10 cellular contexts compared by ENCODE assay signal in genomic region chr12:114812858-114813761, GRCh38.
A peak's percentile ranks its signal among the peaks of the same experiment; 100 is the strongest.
DNase-seq lines count a peak whose midpoint lies in the region; ATAC-seq, FAIRE-seq and TF ChIP-seq lines count a peak whose summit lies in the region.
"Had no signal": no experiment of that assay in that cellular context is flagged by ENCODE, and none has a peak within 500 bp of the region (broad histone marks: within the 10 kb centered on the region; RNA-seq: fewer than 3 reads in every experiment).

No MANE protein-coding gene starts in this region.

- POLR2A ChIA-PET in H1 (lab: Charles Lee; ENCODE audit: partially characterized antibody) = interaction anchor here (1.6 kb wide), 1 partner anchor 10 kb away, joined by 4 read pairs; no protein-coding TSS in a partner anchor

- H3K18ac ChIP-seq in H1 (ENCODE audit: extremely low read depth, low read length) = no peak overlapping the region

- no peak overlapping the region for H2BK15ac ChIP-seq in H1 (ENCODE audit: low read length)

- no peak overlapping the region for H4K8ac ChIP-seq in H1 (ENCODE audit: extremely low read depth, insufficient read depth, low read length)

- peak overlapping the region in 1 of 4 experiments; percentile 10; a peak in 1 of 8 replicates for H3K4me3 ChIP-seq in H1 (ENCODE audit: extremely low read depth in 1 of 4, insufficient read depth in 2 of 4, low read depth in 3 of 4, low read length in 4 of 4)
- H3K4me3 ChIP-seq in osteoblast (ENCODE audit: insufficient read depth, low read length) = peak overlapping the region; percentile 50

- H3K4ac ChIP-seq in H1 (replicated peaks; ENCODE audit: insufficient read length, low read depth, low read length) = no peak overlapping the region

- H3K27me3 ChIP-seq in H1 (replicated peaks in 1 of 4; ENCODE audit: control insufficient read depth in 3 of 4, extremely low read depth in 1 of 4, insufficient read depth in 3 of 4, low read length in 3 of 4) = no peaks in the 10 kb centered on the region
- no peaks in the 10 kb centered on the region for H3K27me3 ChIP-seq in osteoblast (ENCODE audit: insufficient read depth, low read length)

- ATAC-seq in HG03108 (IDR thresholded peaks at IDR 0.05; ENCODE audit: unreplicated experiment) (no peak), GM21360 (IDR thresholded peaks at IDR 0.05; ENCODE audit: unreplicated experiment) (no peak), HG03196 (IDR thresholded peaks at IDR 0.05; ENCODE audit: unreplicated experiment) (no peak)

- no peak overlapping the region for H2AK5ac ChIP-seq in H1 (ENCODE audit: low read depth, low read length)

- H3K27ac ChIP-seq in H1 (ENCODE audit: low read depth, low read length) (no peak overlapping the region), osteoblast (ENCODE audit: low read depth, low read length) (no peak overlapping the region)

- TF ChIP-seq EP300 in H1 (IDR thresholded peaks at IDR 0.05; ENCODE audit: borderline replicate concordance in 1 of 2, low read depth in 2 of 2, low read length in 2 of 2) = no peak

- no peaks in the 10 kb centered on the region for H3K79me1 ChIP-seq in H1 (ENCODE audit: low read depth, low read length)

- no peak overlapping the region for H2BK20ac ChIP-seq in H1 (ENCODE audit: low read length)

- H3K23me2 ChIP-seq in H1 (ENCODE audit: low read depth, low read length) = no peaks in the 10 kb centered on the region

- H2BK5ac ChIP-seq in H1 (ENCODE audit: low read depth, low read length) = no peak overlapping the region

- no peak overlapping the region for H3K56ac ChIP-seq in H1 (replicated peaks; ENCODE audit: insufficient read length, low read depth, low read length)

- H3K79me2 ChIP-seq in H1 (ENCODE audit: control insufficient read depth in 1 of 2, insufficient read depth in 2 of 2, low read length in 2 of 2) = no peaks in the 10 kb centered on the region
- H3K79me2 ChIP-seq in osteoblast (ENCODE audit: insufficient read depth, low read length) = no peaks in the 10 kb centered on the region

- H3K4me2 ChIP-seq in H1 (ENCODE audit: insufficient read depth in 1 of 2, low read depth in 2 of 2, low read length in 2 of 2) (peak overlapping the region; percentile 15 to 26; a peak in 3 of 4 replicates), osteoblast (ENCODE audit: insufficient read depth, low read length) (peak overlapping the region; percentile 77)

- H2AFZ ChIP-seq in H1 (ENCODE audit: low read length) (peak overlapping the region; percentile 30), osteoblast (ENCODE audit: low read length) (peak overlapping the region; percentile 67)

- H2BK12ac ChIP-seq in H1 (ENCODE audit: low read depth, low read length) = no peak overlapping the region

- no peak for TF ChIP-seq POLR2A in H1 (IDR thresholded peaks at IDR 0.05; ENCODE audit: control extremely low read depth in 1 of 2, low read depth in 2 of 2, low read length in 2 of 2)

- no peaks in the 10 kb centered on the region for H4K20me1 ChIP-seq in H1 (replicated peaks in 1 of 2; ENCODE audit: control insufficient read depth in 1 of 2, insufficient read depth in 2 of 2, low read length in 2 of 2)
- no peaks in the 10 kb centered on the region for H4K20me1 ChIP-seq in osteoblast (ENCODE audit: insufficient read depth, low read length)

- no peak overlapping the region for H3K23ac ChIP-seq in H1 (ENCODE audit: insufficient read length)

- no peak overlapping the region for H2BK120ac ChIP-seq in H1 (replicated peaks; ENCODE audit: low read depth, low read length)

- CTCF ChIA-PET in H1 (lab: Charles Lee; ENCODE audit: partially characterized antibody) = interaction anchor here (1.0 to 2.0 kb wide), 3 partner anchors 20 to 175 kb away, joined by 3 to 6 read pairs (median 6); no protein-coding TSS in a partner anchor

- peak; percentile 32 for DNase-seq in ELF-1 (ENCODE audit: low read depth, low spot score)
- DNase-seq in NCI-H526 treated with DMSO at 0.1 percent for 48 hours (lab: John Stamatoyannopoulos, UW) = peak; percentile 93
- DNase-seq in H1 (ENCODE audit: low read depth in 1 of 2, low spot score in 2 of 2) = no peak
- peak; percentile 91 for DNase-seq in osteoblast (ENCODE audit: insufficient read length, low spot score, missing footprints)
- no peak for DNase-seq in NCI-H446 treated with DMSO at 0.1 percent for 48 hours (lab: John Stamatoyannopoulos, UW)
- DNase-seq: activated naive CD4-positive, alpha-beta T cell treated with anti-CD3 and anti-CD28 coated beads for 36 hours; EL had no signal

- H3K14ac ChIP-seq in H1 (ENCODE audit: insufficient read length) = no peak overlapping the region

- H3K4me1 ChIP-seq in H1 (replicated peaks in 1 of 4; ENCODE audit: control insufficient read depth in 3 of 4, insufficient read depth in 4 of 4, low read length in 3 of 4) = peaks cover 0 to 8% (median 3%) of the 10 kb centered on the region in 4 experiments; a peak in 4 of 7 replicates
- peaks cover 9% of the 10 kb centered on the region for H3K4me1 ChIP-seq in osteoblast (ENCODE audit: insufficient read depth, low read length)

- WGBS in H1 (ENCODE audit: extremely low coverage in 1 of 2, insufficient coverage in 1 of 2, insufficient read length in 1 of 2, insufficient replicate concordance in 2 of 2, low coverage in 1 of 2, low lambda C conversion rate in 2 of 2, missing lambda C conversion rate in 1 of 2), 2 experiments = 52% methylated on average over 19 of the region's 19 CpGs; no CpG with 5 or more reads in 1 of the 2 experiments

- no peak overlapping the region for H3K9ac ChIP-seq in H1 (replicated peaks in 1 of 4; ENCODE audit: extremely low read depth in 1 of 4, low read depth in 3 of 4, low read length in 3 of 4)

- H4K91ac ChIP-seq in H1 (replicated peaks; ENCODE audit: insufficient read length, low read length) = no peak overlapping the region

- TF ChIP-seq CTCF in H1 (IDR thresholded peaks at IDR 0.05; ENCODE audit: control extremely low read depth in 1 of 3, insufficient read depth in 1 of 3, low read depth in 1 of 3, low read length in 3 of 3) (no peak), osteoblast (IDR thresholded peaks at IDR 0.05; ENCODE audit: extremely low read depth, low read depth, low read length) (no peak)

- peak; percentile 68 for FAIRE-seq in H1 (lab: Jason Lieb, UNC)

- no peak for TF ChIP-seq RAD21 in H1 (IDR thresholded peaks at IDR 0.05 in 1 of 2, conservative IDR thresholded peaks at IDR 0.05 in 1 of 2; ENCODE audit: low read depth in 2 of 2, low read length in 2 of 2)

- no peaks in the 10 kb centered on the region for H3K9me3 ChIP-seq in H1 (ENCODE audit: insufficient read depth in 2 of 2, low read depth in 1 of 2, low read length in 1 of 2)
- H3K9me3 ChIP-seq in osteoblast (ENCODE audit: low read depth, low read length) = no peaks in the 10 kb centered on the region

- H4K5ac ChIP-seq in H1 (ENCODE audit: insufficient read length, low read depth, low read length) = no peak overlapping the region

- H3K36me3 ChIP-seq in H1 (ENCODE audit: control insufficient read depth in 2 of 4, insufficient read depth in 4 of 4, low read length in 3 of 4) (no peaks in the 10 kb centered on the region), osteoblast (ENCODE audit: insufficient read depth, low read length) (no peaks in the 10 kb centered on the region)

TF ChIP-seq in H1, 55 proteins besides CTCF, POLR2A, EP300 and RAD21:
- no peak for TF ChIP-seq JUND (IDR thresholded peaks at IDR 0.05; ENCODE audit: low read length)
- TF ChIP-seq NRF1 (IDR thresholded peaks at IDR 0.05; ENCODE audit: low read depth, low read length) = peak; percentile 16; the same call in 1 of the 2 replicates
TF ChIP-seq in H1: peak in this region for 1.

Comparison
In these comparisons a context has a peak if more than half of its experiments do, and no peak if none do; other contexts are left out.
1. DNase-seq: peak in ELF-1 (single experiment), NCI-H526 treated with DMSO at 0.1 percent for 48 hours (single experiment) and osteoblast (single experiment); none in H1 (0 of 2) and NCI-H446 treated with DMSO at 0.1 percent for 48 hours (single experiment).